Comparison of ENCODE assay signal across 1 cellular context in the genomic region with DNA sequence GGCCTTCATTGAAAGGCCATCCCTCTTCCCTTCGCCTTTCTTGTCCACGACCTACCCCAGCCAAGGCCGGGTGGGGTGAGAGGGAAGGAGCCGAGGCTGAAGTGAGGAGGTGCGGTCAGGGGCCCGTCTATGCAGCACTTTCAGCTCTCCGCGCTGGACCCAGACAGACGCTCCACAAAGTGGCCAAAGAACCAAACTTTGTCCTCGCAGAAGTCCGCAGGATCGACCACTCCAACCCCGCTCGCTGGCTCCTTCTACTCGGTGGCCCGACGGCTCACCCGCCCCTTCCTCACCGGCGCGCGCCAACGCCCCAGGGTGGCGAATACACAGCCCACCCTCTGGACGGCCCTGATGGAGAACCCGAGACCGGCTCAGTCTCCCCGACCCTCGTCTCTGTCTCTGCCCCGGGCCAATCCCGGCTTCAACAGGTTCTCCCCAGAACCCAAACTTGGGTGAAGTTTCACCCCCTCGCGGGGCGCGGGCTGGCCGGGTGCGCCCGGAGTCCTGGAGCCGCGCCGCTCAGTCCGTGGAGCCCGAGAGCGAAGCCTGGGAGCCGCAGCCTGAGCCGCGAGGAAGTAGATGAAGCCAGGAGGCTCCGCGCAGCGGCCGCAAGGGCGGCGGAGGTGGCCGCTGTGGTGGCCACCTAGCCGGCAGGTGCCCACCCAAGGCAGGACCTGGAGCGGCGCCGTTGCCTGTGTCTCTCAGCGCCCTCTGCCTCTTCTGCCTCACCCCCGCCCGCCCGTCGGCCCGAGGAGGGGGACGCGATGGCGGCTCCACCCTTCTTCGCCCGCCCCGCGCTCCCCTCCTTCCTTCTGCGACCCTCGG.
TF ChIP-seq lines count a peak whose summit lies in the region.

No MANE protein-coding gene starts in this region.

TF ChIP-seq in GM23338, 12 proteins besides CTCF, POLR2A, EP300 and RAD21 (continued from another document):
- TF ChIP-seq, protein P1, sequence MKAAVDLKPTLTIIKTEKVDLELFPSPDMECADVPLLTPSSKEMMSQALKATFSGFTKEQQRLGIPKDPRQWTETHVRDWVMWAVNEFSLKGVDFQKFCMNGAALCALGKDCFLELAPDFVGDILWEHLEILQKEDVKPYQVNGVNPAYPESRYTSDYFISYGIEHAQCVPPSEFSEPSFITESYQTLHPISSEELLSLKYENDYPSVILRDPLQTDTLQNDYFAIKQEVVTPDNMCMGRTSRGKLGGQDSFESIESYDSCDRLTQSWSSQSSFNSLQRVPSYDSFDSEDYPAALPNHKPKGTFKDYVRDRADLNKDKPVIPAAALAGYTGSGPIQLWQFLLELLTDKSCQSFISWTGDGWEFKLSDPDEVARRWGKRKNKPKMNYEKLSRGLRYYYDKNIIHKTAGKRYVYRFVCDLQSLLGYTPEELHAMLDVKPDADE (IDR thresholded peaks at IDR 0.05): no peak
- no peak for TF ChIP-seq ZNF114 (CRISPR knock-in tag; IDR thresholded peaks at IDR 0.05)
TF ChIP-seq in GM23338: peak in this region for 0.
